8 cellular contexts compared by ENCODE assay signal in the genomic region with DNA sequence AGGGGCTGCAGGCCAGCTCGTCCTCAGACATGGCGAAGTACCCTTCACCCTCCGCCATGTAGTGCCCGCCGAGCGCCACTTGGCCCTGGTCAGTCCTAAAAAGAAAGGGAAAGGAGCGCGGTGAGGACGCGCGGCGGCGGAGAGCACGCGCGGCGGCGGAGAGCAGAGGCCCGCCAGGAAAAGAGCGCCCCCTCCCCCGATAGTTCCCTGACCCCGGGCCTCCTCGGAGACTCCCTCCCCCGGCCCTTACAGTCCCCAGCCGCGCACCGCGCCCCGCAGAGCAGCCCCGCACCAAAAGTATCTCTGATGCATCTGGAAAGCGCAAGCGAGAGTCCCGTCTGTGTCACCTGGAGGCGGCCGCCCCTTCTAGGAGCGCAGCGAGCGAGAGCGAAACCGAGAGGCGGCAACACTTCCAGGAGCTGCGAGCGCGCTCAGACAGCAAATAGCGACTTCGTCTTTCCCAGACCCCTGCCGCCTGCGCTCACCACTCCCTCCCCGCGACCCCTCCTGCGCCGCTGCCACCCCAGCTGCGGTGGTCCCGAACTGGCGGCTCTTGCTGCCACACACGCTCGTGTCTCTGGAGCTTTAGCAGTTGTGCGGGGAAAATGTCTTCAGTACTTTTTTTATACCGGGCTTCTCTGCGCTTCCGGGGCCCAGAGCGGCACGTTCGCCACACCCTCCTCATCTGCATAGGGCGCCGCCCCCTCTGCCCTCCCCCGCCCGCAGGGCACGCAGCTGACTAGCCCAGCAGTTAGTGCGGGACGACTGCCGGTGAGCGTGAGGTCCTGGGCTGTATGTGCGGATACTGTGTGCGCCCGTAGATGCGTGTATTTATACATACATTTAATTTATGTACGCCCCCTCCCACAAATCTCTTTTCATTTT. TPM values are rescaled to one million over a fixed set of nuclear protein-coding genes. Genes with fewer than 3 reads are reported as not detected.
DNase-seq lines count a peak whose midpoint lies in the region; ATAC-seq and TF ChIP-seq lines count a peak whose summit lies in the region.

A gene (minus strand): TSS at position 598 of the 885 bp plus-strand sequence. CDS start 540 bp downstream, at position 58.

- peak within 1 kb of the TSS; percentile 95 for H3K4me3 Mint-ChIP-seq in T-helper 17 cell

- peaks cover 23% of the 10 kb centered on the region for H3K27me3 Mint-ChIP-seq in T-helper 17 cell

- peak within 1 kb of the TSS; percentile 88 for H3K27ac ChIP-seq in psoas muscle

- peak; percentile 75 for ATAC-seq in HG02571 (IDR thresholded peaks at IDR 0.05; ENCODE audit: unreplicated experiment)
- ATAC-seq in T-helper 17 cell, result peak; percentile 80
- ATAC-seq in left ventricle myocardium superior, result peak; percentile 85
- peak; percentile 88 to 90 (median 90) for ATAC-seq in psoas muscle

- H3K36me3 Mint-ChIP-seq in T-helper 17 cell (ENCODE audit: low read depth), result peaks cover 3% of the 10 kb centered on the region

- H3K9me3 ChIP-seq in T-helper 17 cell (ENCODE audit: control insufficient read depth, low read length, poor library complexity, severe bottlenecking) (no peaks in the 10 kb centered on the region), psoas muscle (no peaks in the 10 kb centered on the region)

- peak; percentile 93 for DNase-seq in GM12865 (ENCODE audit: low read depth)
- peak; percentile 60 for DNase-seq in NCI-H1092 (lab: John Stamatoyannopoulos, UW)
- peak; percentile 56 to 70 (median 66) for DNase-seq in T-helper 17 cell
- peak in 53 of 56 donors; percentile 16 to 84 (median 61) for DNase-seq in amygdala (lab: John Stamatoyannopoulos, UW)
- peak; percentile 97 for DNase-seq in left ventricle myocardium superior
- peak; percentile 93 to 95 for DNase-seq in psoas muscle
- peak; percentile 94 for DNase-seq in ureter (ENCODE audit: low spot score)

- 0 to 1% (median 0%) methylated on average over 54 to 78 of the region's 78 CpGs for WGBS in psoas muscle, 3 donors

- peaks cover 22% of the 10 kb centered on the region for H3K4me1 Mint-ChIP-seq in T-helper 17 cell

- no peaks in the 10 kb centered on the region for H3K36me3 ChIP-seq in psoas muscle (ENCODE audit: insufficient read depth in 1 of 2, low read depth in 1 of 2)

- intact Hi-C loops in left ventricle myocardium superior (cut with micrococcal nuclease), result loop anchor here (5.0 to 10.0 kb wide), 2 partner anchors 292 to 1145 kb away; no protein-coding TSS in a partner anchor
- intact Hi-C loops in psoas muscle (cut with DNase I), result loop anchor here (5.0 to 10.0 kb wide), 3 partner anchors 55 to 1538 kb away; no protein-coding TSS in a partner anchor

- no peaks in the 10 kb centered on the region for H3K27me3 ChIP-seq in psoas muscle (ENCODE audit: insufficient read depth in 3 of 3, low read length in 2 of 3)

- H3K4me3 ChIP-seq in GM12865 (ENCODE audit: low read depth, low read length) (peak within 1 kb of the TSS; percentile 82), psoas muscle (peak within 1 kb of the TSS; percentile 75)

- H3K27ac Mint-ChIP-seq in T-helper 17 cell, result peak within 1 kb of the TSS; percentile 85

- peaks cover 22% of the 10 kb centered on the region for H3K4me1 ChIP-seq in psoas muscle

- no peak for TF ChIP-seq CTCF in GM12865 (IDR thresholded peaks at IDR 0.05; ENCODE audit: insufficient read depth, low read depth, low read length, missing control alignments)
- peak; percentile 7 for TF ChIP-seq CTCF in psoas muscle (IDR thresholded peaks at IDR 0.05)

RNA-seq across cellular contexts. Expression of the gene that starts here (rescaled TPM):
- 1 to 10 TPM; 5.8 to 6.2 TPM for total RNA-seq in T-helper 17 cell
- 69.4 TPM for total RNA-seq in left ventricle myocardium superior
- total RNA-seq in psoas muscle, result 1 to 10 TPM; 2.1 to 4.3 (median 2.6) TPM
- polyA plus RNA-seq in psoas muscle, result 1 to 10 TPM in 1 of 3 donors, under 1 TPM in 2; 0.94 to 1.8 (median 0.99) TPM
- 21.6 TPM for total RNA-seq in ureter

Comparison
In these comparisons a context has a peak if more than half of its experiments do, and no peak if none do; other contexts are left out.
1. Peak in every context shown above with its lines: DNase-seq, ATAC-seq, H3K4me3 ChIP-seq and H3K27ac ChIP-seq.